20 cellular contexts compared by ENCODE assay signal in the genomic region with DNA sequence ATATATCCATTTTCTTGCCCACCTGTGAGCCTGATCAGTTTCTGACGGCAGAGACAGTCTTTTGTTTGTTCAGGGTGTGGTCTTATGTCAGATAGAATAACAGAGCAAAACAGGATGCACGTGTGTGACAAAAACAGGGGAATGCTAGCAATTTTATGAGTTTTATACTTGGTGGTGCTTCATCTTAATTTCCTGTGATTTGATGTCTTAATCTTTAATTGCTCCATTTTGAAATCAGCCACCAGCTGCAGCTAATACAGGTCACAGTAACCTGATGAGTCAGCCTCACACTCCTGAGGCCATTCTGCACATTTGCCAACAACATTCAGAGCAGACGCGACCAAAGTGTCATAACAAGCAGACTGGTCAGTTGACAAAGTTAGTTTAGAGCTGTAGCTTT. TPM values are rescaled to one million over a fixed set of nuclear protein-coding genes. Genes with fewer than 3 reads are reported as not detected.
DNase-seq lines count a peak whose midpoint lies in the region; ATAC-seq, FAIRE-seq and TF ChIP-seq lines count a peak whose summit lies in the region.
"Had no signal": no experiment of that assay in that cellular context is flagged by ENCODE, and none has a peak within 500 bp of the region (broad histone marks: within the 10 kb centered on the region; RNA-seq: fewer than 3 reads in every experiment).

No MANE protein-coding gene starts in this region.

- no peak for TF ChIP-seq CTCF in A549 (IDR thresholded peaks at IDR 0.05)
- no peak for TF ChIP-seq CTCF in HEK293 (tag by site-specific recombination; IDR thresholded peaks at IDR 0.05)
- TF ChIP-seq CTCF in hepatocyte (IDR thresholded peaks at IDR 0.05; ENCODE audit: poor library complexity), result no peak

- WGBS in A549 (ENCODE audit: missing lambda C conversion rate), result 9% methylated on average over 4 of the region's 4 CpGs
- 75% methylated on average over 4 of the region's 4 CpGs for WGBS in hepatocyte (ENCODE audit: low lambda C conversion rate, missing lambda C conversion rate)

- H3K4me1 ChIP-seq in A549 (peaks cover 9% of the 10 kb centered on the region), HEK293 (ENCODE audit: control insufficient read depth, insufficient read depth, low read length) (no peaks in the 10 kb centered on the region), hepatocyte (ENCODE audit: insufficient read depth) (no peaks in the 10 kb centered on the region)

- peak overlapping the region; percentile 51 for H3K4me2 ChIP-seq in A549
- no peak overlapping the region for H3K4me2 ChIP-seq in hepatocyte

- TF ChIP-seq POLR2A in A549 (IDR thresholded peaks at IDR 0.05; ENCODE audit: low read length), result no peak

- H3K9me3 ChIP-seq in A549 (no peaks in the 10 kb centered on the region), HEK293 (ENCODE audit: control insufficient read depth, insufficient read depth, low read depth, low read length) (no peaks in the 10 kb centered on the region), hepatocyte (ENCODE audit: low read depth) (no peaks in the 10 kb centered on the region)
- H3K9me3 ChIP-seq: esophagus squamous epithelium, mucosa of descending colon had no signal

- no peaks in the 10 kb centered on the region for H3K9me2 ChIP-seq in hepatocyte (replicated peaks; ENCODE audit: insufficient read depth)

- no peaks in the 10 kb centered on the region for H3K79me2 ChIP-seq in hepatocyte

- ATAC-seq in A549 (peak in 1 of 2 experiments; percentile 64; a peak in 1 of 6 replicates), HG02678 (IDR thresholded peaks at IDR 0.05; ENCODE audit: unreplicated experiment) (no peak)
- ATAC-seq: mucosa of descending colon had no signal

- H2AFZ ChIP-seq in hepatocyte, result no peak overlapping the region

- H4K20me1 ChIP-seq in hepatocyte (ENCODE audit: insufficient read depth, poor library complexity, severe bottlenecking), result no peaks in the 10 kb centered on the region

- no peaks in the 10 kb centered on the region for H3K27me3 ChIP-seq in hepatocyte
- H3K27me3 ChIP-seq: esophagus squamous epithelium had no signal

- CTCF ChIA-PET in A549 (lab: Yijun Ruan, JAX) (no interaction called here), HEK293 (lab: Yijun Ruan, JAX) (no interaction called here)

- DNase-seq in A549 (ENCODE audit: low read depth in 1 of 2, low spot score in 1 of 2) (peak in 1 of 2 experiments; percentile 22), astrocyte of the hippocampus (ENCODE audit: low read depth, low spot score) (peak; percentile 37), hepatocyte (ENCODE audit: low spot score) (peak; percentile 33), GM19239 (ENCODE audit: insufficient read length, low spot score) (no peak), NCI-H2029 (lab: John Stamatoyannopoulos, UW) (no peak), mesenteric fat pad (ENCODE audit: low spot score) (no peak)
- DNase-seq: activated CD8-positive, alpha-beta memory T cell treated with anti-CD3 and anti-CD28 coated beads, Interleukin-2, amount 50 U/mL, for 4 hours; activated naive CD4-positive, alpha-beta T cell treated with anti-CD3 and anti-CD28 coated beads, Interleukin-2, amount 50 U/mL, for 16 hours; cerebellar nuclear complex; esophagus squamous epithelium; mucosa of descending colon; NCI-H1105 treated with DMSO at 0.1 percent for 48 hours; NCI-H526 treated with DMSO at 0.1 percent for 48 hours; stimulated activated CD4-positive, alpha-beta T cell treated with anti-CD3 and anti-CD28 coated beads, Interleukin-1b, Interleukin-23, amount 100 ng/mL, for 48 hours; WERI-Rb-1 had no signal

- FAIRE-seq in A549 (lab: Jason Lieb, UNC), result no peak
- no peak for FAIRE-seq in GM19239 (lab: Jason Lieb, UNC)
- FAIRE-seq: G401.6, GM18507 had no signal

- no peak overlapping the region for H3K27ac ChIP-seq in A549
- H3K27ac ChIP-seq in HEK293 (ENCODE audit: extremely low read depth, low read depth, low read length), result no peak overlapping the region
- no peak overlapping the region for H3K27ac ChIP-seq in hepatocyte
- H3K27ac ChIP-seq: esophagus squamous epithelium, SK-N-MC, WERI-Rb-1 had no signal

- no peak overlapping the region for H3K4me3 ChIP-seq in A549
- no peak overlapping the region for H3K4me3 ChIP-seq in HEK293 (ENCODE audit: low read depth, low read length)
- no peak overlapping the region for H3K4me3 ChIP-seq in hepatocyte
- H3K4me3 ChIP-seq: esophagus squamous epithelium, mucosa of descending colon, SK-N-MC had no signal

- no peaks in the 10 kb centered on the region for H3K36me3 ChIP-seq in HEK293 (ENCODE audit: control insufficient read depth in 2 of 2, insufficient read depth in 1 of 2, low read length in 2 of 2)
- no peaks in the 10 kb centered on the region for H3K36me3 ChIP-seq in hepatocyte (replicated peaks; ENCODE audit: insufficient read depth, low read depth)
- H3K36me3 ChIP-seq: esophagus squamous epithelium, WERI-Rb-1 had no signal

- POLR2A ChIA-PET in A549 (lab: Yijun Ruan, JAX) (no interaction called here), HEK293 (lab: Yijun Ruan, JAX) (no interaction called here)

- TF ChIP-seq EP300 in A549 (IDR thresholded peaks at IDR 0.05), result no peak

- no peak for TF ChIP-seq RAD21 in A549 (conservative IDR thresholded peaks at IDR 0.05 in 1 of 2, IDR thresholded peaks at IDR 0.05 in 1 of 2)

TF ChIP-seq in A549, 52 proteins besides CTCF, POLR2A, EP300 and RAD21:
- TF ChIP-seq NPAS2 (CRISPR knock-in tag; IDR thresholded peaks at IDR 0.05; ENCODE audit: borderline replicate concordance) (no peak), MAFK (IDR thresholded peaks at IDR 0.05; ENCODE audit: partially characterized antibody) (no peak), JUNB (IDR thresholded peaks at IDR 0.05) (no peak), ESRRA (IDR thresholded peaks at IDR 0.05; ENCODE audit: borderline replicate concordance, low read length) (no peak), HEYL (CRISPR knock-in tag; IDR thresholded peaks at IDR 0.05) (no peak), NFE2L2 (conservative IDR thresholded peaks at IDR 0.05; ENCODE audit: low read length) (no peak), CHD4 (IDR thresholded peaks at IDR 0.05; ENCODE audit: borderline replicate concordance) (no peak), EHF (CRISPR knock-in tag; IDR thresholded peaks at IDR 0.05) (no peak), TP53 (CRISPR knock-in tag; IDR thresholded peaks at IDR 0.05) (no peak)
- TF ChIP-seq, protein P1, sequence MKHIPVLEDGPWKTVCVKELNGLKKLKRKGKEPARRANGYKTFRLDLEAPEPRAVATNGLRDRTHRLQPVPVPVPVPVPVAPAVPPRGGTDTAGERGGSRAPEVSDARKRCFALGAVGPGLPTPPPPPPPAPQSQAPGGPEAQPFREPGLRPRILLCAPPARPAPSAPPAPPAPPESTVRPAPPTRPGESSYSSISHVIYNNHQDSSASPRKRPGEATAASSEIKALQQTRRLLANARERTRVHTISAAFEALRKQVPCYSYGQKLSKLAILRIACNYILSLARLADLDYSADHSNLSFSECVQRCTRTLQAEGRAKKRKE (CRISPR knock-in tag; IDR thresholded peaks at IDR 0.05; ENCODE audit: low read depth), result no peak

TF ChIP-seq in HEK293, 187 proteins besides CTCF, POLR2A, EP300 and RAD21:
- TF ChIP-seq ZNF391 (tag by site-specific recombination; IDR thresholded peaks at IDR 0.05; ENCODE audit: borderline replicate concordance, low read depth), result no peak
- 0 out of 2 replicates have a peak, but pooled peaks have one; percentile 9 for TF ChIP-seq SCRT2 (tag by site-specific recombination; IDR thresholded peaks at IDR 0.05)

RNA-seq across cellular contexts. Expression of gene JMY, which starts 42.3 kb away (rescaled TPM):
- polyA plus RNA-seq in A549 (2011; rRNA removed) (5.0 and 5.6 TPM in 2 replicates), A549 (2017; fragmentation: RNase III; extraction: RNeasy Plus Mini Kit Qiagen cat#74134 plus additional on column Dnase treatment) (2.5 to 4.2 TPM (median 2.9 TPM) in 3 replicates), hepatocyte (2.0 and 3.3 TPM in 2 replicates)
- 0.74 and 0.93 TPM in 2 replicates for polyA plus RNA-seq in A549 (2012; cell fraction: cytosol; rRNA removed)
- polyA plus RNA-seq in A549 (2012; cell fraction: nucleus; rRNA removed), result 0.95 and 1.2 TPM in 2 replicates
- 3.8 and 3.9 TPM in 2 replicates for polyA minus RNA-seq in A549 (2011; rRNA and poly(A)+ RNA removed)
- total RNA-seq in hepatocyte (9.3 and 11.7 TPM in 2 replicates), mesenteric fat pad (8.5 TPM)

Comparison
In these comparisons a context has a peak if more than half of its experiments do, and no peak if none do; other contexts are left out.
1. DNase-seq: peak in astrocyte of the hippocampus (single experiment) and hepatocyte (single experiment); none in GM19239 (single experiment), NCI-H2029 (single experiment) and mesenteric fat pad (single experiment).